In the genomic region with DNA sequence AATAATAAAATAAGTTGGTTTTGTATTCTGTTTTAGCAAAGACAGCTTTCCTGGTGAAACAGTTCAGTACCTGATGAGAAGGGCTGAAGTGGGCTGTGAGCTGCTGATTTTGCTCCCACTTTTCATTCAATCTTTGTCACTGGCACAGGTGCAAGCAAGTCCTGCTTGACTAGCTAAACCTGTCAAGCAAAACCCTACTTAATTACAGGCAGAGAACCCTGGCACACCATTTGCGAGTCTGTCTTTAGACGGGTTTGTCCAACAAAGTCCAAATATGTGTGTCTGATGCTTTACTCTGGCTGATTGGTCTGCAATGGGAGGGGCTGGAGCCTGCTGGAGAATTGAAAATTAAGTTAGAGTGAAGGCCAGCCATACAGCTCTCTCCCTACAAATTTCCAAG, we compare ENCODE assay signal across 17 cellular contexts.
DNase-seq lines count a peak whose midpoint lies in the region; ATAC-seq and TF ChIP-seq lines count a peak whose summit lies in the region.
"Had no signal": no experiment of that assay in that cellular context is flagged by ENCODE, and none has a peak within 500 bp of the region (broad histone marks: within the 10 kb centered on the region; RNA-seq: fewer than 3 reads in every experiment).

No MANE protein-coding gene starts in this region.

- no peaks in the 10 kb centered on the region for H4K20me1 ChIP-seq in Karpas-422 (ENCODE audit: insufficient read depth, low read depth, low read length)
- no peaks in the 10 kb centered on the region for H4K20me1 ChIP-seq in OCI-LY7 (ENCODE audit: insufficient read depth, low read length)

- peak overlapping the region; percentile 52 for H3K4me2 ChIP-seq in Karpas-422 (ENCODE audit: low read depth, low read length, poor library complexity, severe bottlenecking)
- peak overlapping the region; percentile 2; the same call in 1 of the 2 replicates for H3K4me2 ChIP-seq in OCI-LY7 (ENCODE audit: low read length)
- H3K4me2 ChIP-seq: A549, SK-N-SH had no signal

- H3K9me3 ChIP-seq in Karpas-422 (ENCODE audit: low read length), result no peaks in the 10 kb centered on the region
- no peaks in the 10 kb centered on the region for H3K9me3 ChIP-seq in OCI-LY7 (ENCODE audit: low read length)
- H3K9me3 ChIP-seq in thyroid gland, result no peaks in the 10 kb centered on the region
- H3K9me3 ChIP-seq: A549, SK-N-SH had no signal

- H3K4me3 ChIP-seq in Karpas-422 (ENCODE audit: low read length) (0 out of 2 replicates have a peak overlapping the region, but pooled peaks have one; percentile 22), OCI-LY7 (ENCODE audit: low read depth, low read length, poor library complexity, severe bottlenecking) (no peak overlapping the region), thyroid gland (replicated peaks in 1 of 3) (no peak overlapping the region)
- H3K4me3 ChIP-seq: A549 had no signal

- TF ChIP-seq CTCF in OCI-LY7 (conservative IDR thresholded peaks at IDR 0.05; ENCODE audit: low read length) (no peak), thyroid gland (IDR thresholded peaks at IDR 0.05) (no peak)

- POLR2A ChIA-PET in OCI-LY7 (lab: Charles Lee), result interaction anchor here (1.0 kb wide), 1 partner anchor 9 kb away, joined by 3 read pairs; no protein-coding TSS in a partner anchor

- no peak for ATAC-seq in HG03135 (IDR thresholded peaks at IDR 0.05; ENCODE audit: unreplicated experiment)
- ATAC-seq: A549 had no signal

- 29 to 34% methylated on average over 2 of the region's 2 CpGs for WGBS in thyroid gland, 2 donors

- peak overlapping the region; percentile 32 for H3K9ac ChIP-seq in Karpas-422 (ENCODE audit: low read length)
- H3K9ac ChIP-seq: SK-N-SH had no signal

- intact Hi-C loops in OCI-LY7 (cut with micrococcal nuclease; ENCODE audit: unreplicated experiment), result no loop called here
- intact Hi-C loops in thyroid gland (cut with DNase I), result no loop called here

- H3K9me2 ChIP-seq in Karpas-422 (replicated peaks; ENCODE audit: insufficient read depth, low read length) (no peaks in the 10 kb centered on the region), OCI-LY7 (ENCODE audit: insufficient read depth, low read length) (no peaks in the 10 kb centered on the region)
- H3K9me2 ChIP-seq: SK-N-SH had no signal

- CTCF ChIA-PET in OCI-LY7 (lab: Charles Lee; ENCODE audit: unreplicated experiment), result no interaction called here

- H3K4me1 ChIP-seq in Karpas-422 (ENCODE audit: low read length) (peaks cover 56% of the 10 kb centered on the region), OCI-LY7 (ENCODE audit: insufficient read depth, low read length, poor library complexity, severe bottlenecking) (peaks cover 26% of the 10 kb centered on the region), thyroid gland (peaks cover 8 to 11% of the 10 kb centered on the region in 2 donors)
- H3K4me1 ChIP-seq: A549 had no signal

- DNase-seq in NCI-H748 (lab: John Stamatoyannopoulos, UW; ENCODE audit: unreplicated experiment) (peak; percentile 67), NCI-H748 treated with DMSO at 0.1 percent for 48 hours (lab: John Stamatoyannopoulos, UW) (no peak), Karpas-422 (peak; percentile 57), OCI-LY7 (ENCODE audit: low spot score) (peak; percentile 57), thyroid gland (peak; percentile 86)
- DNase-seq in activated CD4-positive, alpha-beta T cell treated with anti-CD3 and anti-CD28 coated beads, Interleukin-2, amount 50 U/mL, for 48 hours, result no peak
- DNase-seq: CD4-positive, alpha-beta memory T cell; DMS53; KBM-7; MV-4-11; NCI-H1436 treated with DMSO at 0.1 percent for 48 hours; NCI-H2029; NK-92 treated with Interleukin-12 subunit alpha and Interleukin-12 subunit beta, amount 100 ng/mL, for 24 hours; Right ventricle myocardium superior; SK-N-SH had no signal

- H3K36me3 ChIP-seq in Karpas-422 (ENCODE audit: insufficient read depth, low read length) (no peaks in the 10 kb centered on the region), OCI-LY7 (ENCODE audit: insufficient read depth, low read length) (no peaks in the 10 kb centered on the region), thyroid gland (no peaks in the 10 kb centered on the region)

- peak overlapping the region; percentile 70 for H3K27ac ChIP-seq in Karpas-422 (ENCODE audit: low read length)
- no peak overlapping the region for H3K27ac ChIP-seq in OCI-LY7 (ENCODE audit: low read depth, low read length, poor library complexity, severe bottlenecking)
- peak overlapping the region; percentile 53 to 77 (median 55) for H3K27ac ChIP-seq in thyroid gland
- H3K27ac ChIP-seq: A549 had no signal

- H2AFZ ChIP-seq in Karpas-422 (ENCODE audit: low read length) (peak overlapping the region; percentile 30; the same call in 1 of the 2 replicates), OCI-LY7 (ENCODE audit: low read length) (peak overlapping the region; percentile 11; the same call in 1 of the 2 replicates)

- H3K27me3 ChIP-seq in Karpas-422 (ENCODE audit: low read length) (no peaks in the 10 kb centered on the region), thyroid gland (no peaks in the 10 kb centered on the region)

- BruUV-seq in OCI-LY7 (replicated peaks; lab: Mats Ljungman, UMichigan), result no TSS peak

- H3K79me2 ChIP-seq in Karpas-422 (ENCODE audit: low read length) (no peaks in the 10 kb centered on the region), OCI-LY7 (ENCODE audit: insufficient read depth, low read depth, low read length) (no peaks in the 10 kb centered on the region)

- TF ChIP-seq POLR2A in thyroid gland (IDR thresholded peaks at IDR 0.05), result no peak

Comparison
In these comparisons a context has a peak if more than half of its experiments do, and no peak if none do; other contexts are left out.
1. DNase-seq: peak in NCI-H748 (single experiment), Karpas-422 (single experiment), OCI-LY7 (single experiment) and thyroid gland (2 of 2); none in NCI-H748 treated with DMSO at 0.1 percent for 48 hours (single experiment) and activated CD4-positive, alpha-beta T cell treated with anti-CD3 and anti-CD28 coated beads, Interleukin-2, amount 50 U/mL, for 48 hours (0 of 2).